ENCODE assay signal across 35 cellular contexts in the genomic region with DNA sequence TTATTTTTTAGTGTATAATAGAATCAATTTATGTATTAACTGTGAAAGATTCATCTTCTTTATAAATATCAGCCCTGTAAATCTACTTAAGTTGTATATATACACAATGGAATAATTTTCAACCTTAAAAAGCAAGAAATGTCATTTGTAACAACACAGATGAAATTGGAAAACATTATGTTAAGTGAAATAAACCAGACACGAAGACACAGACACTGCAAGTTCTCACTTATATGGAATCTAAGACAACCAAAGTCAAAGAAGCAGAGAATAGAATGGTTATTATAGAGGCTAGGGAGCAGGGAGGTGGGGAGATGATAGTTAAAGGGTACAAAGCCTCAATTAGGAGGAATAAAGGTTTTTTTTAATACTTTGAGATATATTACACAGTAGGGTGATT.
"Had no signal": no experiment of that assay in that cellular context is flagged by ENCODE, and none has a peak within 500 bp of the region (broad histone marks: within the 10 kb centered on the region; RNA-seq: fewer than 3 reads in every experiment).

No MANE protein-coding gene starts in this region.

- H3K36me3 ChIP-seq: MG63 had no signal

- H3K9ac ChIP-seq: KMS-11 had no signal

- H3K9me3 ChIP-seq: MG63 had no signal

- H3K27me3 ChIP-seq: MG63 had no signal

- DNase-seq: Karpas-422, Kasumi-1, MG63, MM.1S, MV-4-11, NCI-H1048, NCI-H1092, NCI-H1092 treated with DMSO at 0.1 percent for 48 hours, NCI-H1105, NCI-H1105 treated with DMSO at 0.1 percent for 48 hours, NCI-H1417, NCI-H1417 treated with DMSO at 0.1 percent for 48 hours, NCI-H1436, NCI-H1436 treated with DMSO at 0.1 percent for 48 hours, NCI-H146, NCI-H1694, NCI-H1694 treated with DMSO at 0.1 percent for 48 hours, NCI-H187, NCI-H187 treated with DMSO at 0.1 percent for 48 hours, NCI-H1930, NCI-H2029, NCI-H2029 treated with DMSO at 0.1 percent for 48 hours, NCI-H2081, NCI-H2081 treated with DMSO at 0.1 percent for 48 hours, NCI-H2107, NCI-H2171, NCI-H2171 treated with DMSO at 0.1 percent for 48 hours, NCI-H2227 treated with DMSO at 0.1 percent for 48 hours, NCI-H226, NCI-H345, NCI-H446, NCI-H446 treated with DMSO at 0.1 percent for 48 hours, NCI-H510A, NCI-H510A treated with DMSO at 0.1 percent for 48 hours had no signal

- H3K27ac ChIP-seq: KMS-11 had no signal

- H3K4me3 ChIP-seq: MG63 had no signal
